In the genomic region with DNA sequence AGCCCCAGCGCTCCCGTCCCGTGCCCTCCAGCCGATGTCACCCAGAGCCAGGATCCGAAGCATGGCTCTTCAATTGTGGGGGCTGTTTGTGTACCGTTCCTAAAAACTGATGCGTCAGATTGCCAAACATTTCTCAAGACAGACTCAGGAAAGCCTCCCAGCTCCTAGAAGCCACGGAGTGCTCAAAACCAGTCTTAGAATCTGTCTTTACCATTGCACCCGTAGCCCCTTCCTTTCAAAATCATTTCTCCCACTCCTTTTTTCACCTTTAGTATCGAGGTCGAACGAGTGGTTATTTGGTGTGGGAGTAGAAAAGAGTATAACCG, we compare ENCODE assay signal across 8 cellular contexts. TPM values are rescaled to one million over a fixed set of nuclear protein-coding genes. Genes with fewer than 3 reads are reported as not detected.
A peak's percentile ranks its signal among the peaks of the same experiment; 100 is the strongest.
DNase-seq lines count a peak whose midpoint lies in the region; ATAC-seq and TF ChIP-seq lines count a peak whose summit lies in the region.

No MANE protein-coding gene starts in this region.

- H3K9ac ChIP-seq in OCI-LY1 (ENCODE audit: low read length): peak overlapping the region; percentile 88
- peak overlapping the region; percentile 83 for H3K9ac ChIP-seq in endodermal cell (ENCODE audit: extremely low read depth, low read length, poor library complexity, severe bottlenecking)

- H3K9me2 ChIP-seq in OCI-LY1 (ENCODE audit: low read depth, low read length): no peaks in the 10 kb centered on the region

- H3K4me3 Mint-ChIP-seq in endodermal cell: peak overlapping the region; percentile 94

- H4K20me1 ChIP-seq in OCI-LY1 (ENCODE audit: insufficient read depth, low read length): no peaks in the 10 kb centered on the region
- peaks cover 11% of the 10 kb centered on the region for H4K20me1 ChIP-seq in osteoblast (ENCODE audit: insufficient read depth, low read length)

- no peaks in the 10 kb centered on the region for H3K27me3 ChIP-seq in OCI-LY1 (ENCODE audit: insufficient read depth, low read length)
- H3K27me3 ChIP-seq in endodermal cell (ENCODE audit: control insufficient read depth, insufficient read depth, low read length, poor library complexity, severe bottlenecking): no peaks in the 10 kb centered on the region
- no peaks in the 10 kb centered on the region for H3K27me3 ChIP-seq in osteoblast (ENCODE audit: insufficient read depth, low read length)

- H3K4me1 Mint-ChIP-seq in endodermal cell: peaks cover 19% of the 10 kb centered on the region

- H3K4me3 ChIP-seq in OCI-LY1 (ENCODE audit: low read depth, low read length, poor library complexity, severe bottlenecking) (peak overlapping the region; percentile 80), endodermal cell (ENCODE audit: low read length) (peak overlapping the region; percentile 97), osteoblast (ENCODE audit: insufficient read depth, low read length) (peak overlapping the region; percentile 77)

- peaks cover 7% of the 10 kb centered on the region for H3K9me3 Mint-ChIP-seq in endodermal cell

- DNase-seq in endodermal cell (no peak), osteoblast (ENCODE audit: insufficient read length, low spot score, missing footprints) (peak; percentile 56), DMS153 (lab: John Stamatoyannopoulos, UW) (no peak), cortex of kidney (lab: John Stamatoyannopoulos, UW) (no peak)
- DNase-seq in activated CD4-positive, alpha-beta T cell treated with anti-CD3 and anti-CD28 coated beads for 4 hours: no peak

- H2AFZ ChIP-seq in OCI-LY1 (ENCODE audit: low read length): 0 out of 2 replicates have a peak overlapping the region, but pooled peaks have one; percentile 43
- peak overlapping the region; percentile 79 for H2AFZ ChIP-seq in osteoblast (ENCODE audit: low read length)

- TF ChIP-seq CTCF in OCI-LY1 (IDR thresholded peaks at IDR 0.05; ENCODE audit: low read length): no peak
- TF ChIP-seq CTCF in endodermal cell (conservative IDR thresholded peaks at IDR 0.05): no peak
- TF ChIP-seq CTCF in osteoblast (IDR thresholded peaks at IDR 0.05; ENCODE audit: extremely low read depth, low read depth, low read length): no peak

- ATAC-seq in GM18870 (IDR thresholded peaks at IDR 0.05; ENCODE audit: unreplicated experiment) (peak; percentile 21), GM19463 (IDR thresholded peaks at IDR 0.05; ENCODE audit: unreplicated experiment) (no peak)

- no peaks in the 10 kb centered on the region for H3K9me3 ChIP-seq in OCI-LY1 (ENCODE audit: low read length)
- peaks cover 6% of the 10 kb centered on the region for H3K9me3 ChIP-seq in endodermal cell (ENCODE audit: control insufficient read depth, low read length)
- H3K9me3 ChIP-seq in osteoblast (ENCODE audit: low read depth, low read length): no peaks in the 10 kb centered on the region

- H3K4me2 ChIP-seq in OCI-LY1 (ENCODE audit: low read length) (peak overlapping the region; percentile 87), osteoblast (ENCODE audit: insufficient read depth, low read length) (peak overlapping the region; percentile 88)

- H3K27ac ChIP-seq in OCI-LY1 (ENCODE audit: low read depth, low read length, poor library complexity, severe bottlenecking) (peak overlapping the region; percentile 16), endodermal cell (ENCODE audit: low read depth, low read length) (peak overlapping the region; percentile 75), osteoblast (ENCODE audit: low read depth, low read length) (peak overlapping the region; percentile 85)

- H3K79me2 ChIP-seq in OCI-LY1 (ENCODE audit: insufficient read depth, low read length) (peaks cover 12% of the 10 kb centered on the region), osteoblast (ENCODE audit: insufficient read depth, low read length) (peaks cover 54% of the 10 kb centered on the region)

- H3K27ac Mint-ChIP-seq in endodermal cell: peak overlapping the region; percentile 97

- H3K36me3 ChIP-seq in OCI-LY1 (ENCODE audit: insufficient read depth, low read length) (no peaks in the 10 kb centered on the region), endodermal cell (ENCODE audit: control insufficient read depth, insufficient read depth, low read length) (no peaks in the 10 kb centered on the region), osteoblast (ENCODE audit: insufficient read depth, low read length) (no peaks in the 10 kb centered on the region)

- no peaks in the 10 kb centered on the region for H3K27me3 Mint-ChIP-seq in endodermal cell (ENCODE audit: insufficient read depth)

- WGBS in endodermal cell (ENCODE audit: insufficient coverage in 1 of 2, insufficient read length in 1 of 2), 2 experiments: 0 to 1% methylated on average over 9 to 13 of the region's 13 CpGs

- peaks cover 25% of the 10 kb centered on the region for H3K4me1 ChIP-seq in OCI-LY1 (ENCODE audit: insufficient read depth, low read length, severe bottlenecking)
- H3K4me1 ChIP-seq in endodermal cell (ENCODE audit: control insufficient read depth, insufficient read depth, low read length): peaks cover 3% of the 10 kb centered on the region
- H3K4me1 ChIP-seq in osteoblast (ENCODE audit: insufficient read depth, low read length): peaks cover 11% of the 10 kb centered on the region

- no peaks in the 10 kb centered on the region for H3K36me3 Mint-ChIP-seq in endodermal cell (ENCODE audit: low read depth)

- H3F3A ChIP-seq in OCI-LY1 (ENCODE audit: insufficient read depth, low read length): no peaks in the 10 kb centered on the region

RNA-seq across cellular contexts. Expression of a gene that starts 0.6 kb away (rescaled TPM):
- total RNA-seq in endodermal cell: 10 to 100 TPM; 33.2 to 78.3 TPM
- polyA plus RNA-seq in endodermal cell (2013, experiment 1 of 2): 30.1 TPM
- polyA plus RNA-seq in endodermal cell (2013, experiment 2 of 2): 28.9 TPM
- total RNA-seq in osteoblast: 64.8 and 68.8 TPM in 2 replicates

Comparison
In these comparisons a context has a peak if more than half of its experiments do, and no peak if none do; other contexts are left out.
1. H3K27ac ChIP-seq: peak in every context shown above with its lines; median percentile 85 in osteoblast; 75 in endodermal cell; 16 in OCI-LY1.